ENCODE assay signal across 15 cellular contexts in the genomic region with DNA sequence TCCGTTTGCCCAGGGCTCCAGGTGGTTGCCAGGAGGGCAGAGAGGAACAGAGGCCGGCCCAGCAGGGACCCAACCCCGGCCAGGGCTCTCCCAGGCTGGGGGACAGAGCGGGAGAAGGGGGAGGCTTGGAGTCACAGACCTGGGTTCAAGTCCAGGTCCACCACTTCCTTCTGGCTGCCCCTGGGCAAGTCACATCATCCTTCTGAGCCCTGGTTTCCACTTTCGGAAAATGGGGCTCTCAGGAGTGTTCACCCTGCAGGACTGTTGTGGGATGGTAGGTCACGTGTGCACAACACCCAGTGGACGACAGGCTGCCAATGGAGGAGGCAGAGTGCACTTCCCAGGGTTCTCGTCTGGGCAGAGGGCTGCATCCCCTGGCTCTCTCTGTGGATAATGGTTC.
"Had no signal": no experiment of that assay in that cellular context is flagged by ENCODE, and none has a peak within 500 bp of the region (broad histone marks: within the 10 kb centered on the region; RNA-seq: fewer than 3 reads in every experiment).

No MANE protein-coding gene starts in this region.

- H3K27me3 ChIP-seq: brain microvascular endothelial cell, neural progenitor cell, ovary, upper lobe of left lung had no signal

- H3K9ac ChIP-seq: neural progenitor cell had no signal

- H3K9me3 ChIP-seq: left ventricle myocardium inferior, ovary, thoracic aorta, upper lobe of left lung had no signal

- H3K4me1 ChIP-seq: left ventricle myocardium inferior, neural progenitor cell, upper lobe of left lung had no signal

- H3K27ac ChIP-seq: brain microvascular endothelial cell, coronary artery, left ventricle myocardium inferior, neural progenitor cell, ovary, thoracic aorta, upper lobe of left lung had no signal

- ATAC-seq: stimulated activated naive B cell treated with anti-CD40 and anti-IgM and Interleukin-4, amounts not matched to agents 10 μg/mL and 1 μg/mL and 100 μg/mL, for 72 hours had no signal

- H3K4me3 Mint-ChIP-seq: activated T-helper 1 cell treated with anti-CD3 and anti-CD28 coated beads, Interleukin-12 subunit alpha, Interleukin-12 subunit beta, Interleukin-2, Interleukin-4 antibody, amounts not matched to agents 30 ng/mL and 10 ng/mL and 1 ng/mL, durations not matched to agents 14 hours and 24 hours and 36 hours; central memory CD8-positive, alpha-beta T cell; memory B cell; neural progenitor cell; stimulated activated naive B cell treated with anti-CD40 and anti-IgM and Interleukin-4, amounts not matched to agents 10 μg/mL and 1 μg/mL and 100 μg/mL, for 72 hours had no signal

- H3K36me3 ChIP-seq: brain microvascular endothelial cell, left ventricle myocardium inferior, neural progenitor cell, ovary, thoracic aorta, upper lobe of left lung had no signal

- DNase-seq: activated CD4-positive, alpha-beta T cell treated with anti-CD3 and anti-CD28 coated beads, Interleukin-2, amount 50 U/mL, for 48 hours; activated naive CD4-positive, alpha-beta T cell treated with Interleukin-2 at 50 U/mL for 16 hours; brain microvascular endothelial cell; left ventricle myocardium inferior; stimulated activated naive B cell treated with anti-CD40 and anti-IgM and Interleukin-4, amounts not matched to agents 10 μg/mL and 1 μg/mL and 100 μg/mL, for 72 hours had no signal

- H2AFZ ChIP-seq: neural progenitor cell had no signal

- H3K27ac Mint-ChIP-seq: activated T-helper 1 cell treated with anti-CD3 and anti-CD28 coated beads, Interleukin-12 subunit alpha, Interleukin-12 subunit beta, Interleukin-2, Interleukin-4 antibody, amounts not matched to agents 30 ng/mL and 10 ng/mL and 1 ng/mL, durations not matched to agents 14 hours and 24 hours and 36 hours; memory B cell; stimulated activated naive B cell treated with anti-CD40 and anti-IgM and Interleukin-4, amounts not matched to agents 10 μg/mL and 1 μg/mL and 100 μg/mL, for 72 hours had no signal

- FAIRE-seq: endometrium, frontal cortex had no signal

- H3K4me3 ChIP-seq: coronary artery, left ventricle myocardium inferior, neural progenitor cell, ovary, thoracic aorta, upper lobe of left lung had no signal

- H3K4me2 ChIP-seq: neural progenitor cell had no signal

- H3K4me1 Mint-ChIP-seq: central memory CD8-positive, alpha-beta T cell; memory B cell; stimulated activated naive B cell treated with anti-CD40 and anti-IgM and Interleukin-4, amounts not matched to agents 10 μg/mL and 1 μg/mL and 100 μg/mL, for 72 hours had no signal

- H3K9me3 Mint-ChIP-seq: activated T-helper 1 cell treated with anti-CD3 and anti-CD28 coated beads, Interleukin-12 subunit alpha, Interleukin-12 subunit beta, Interleukin-2, Interleukin-4 antibody, amounts not matched to agents 30 ng/mL and 10 ng/mL and 1 ng/mL, durations not matched to agents 14 hours and 24 hours and 36 hours; central memory CD8-positive, alpha-beta T cell; memory B cell; neural progenitor cell; stimulated activated naive B cell treated with anti-CD40 and anti-IgM and Interleukin-4, amounts not matched to agents 10 μg/mL and 1 μg/mL and 100 μg/mL, for 72 hours had no signal

- H3K36me3 Mint-ChIP-seq: memory B cell; neural progenitor cell; stimulated activated naive B cell treated with anti-CD40 and anti-IgM and Interleukin-4, amounts not matched to agents 10 μg/mL and 1 μg/mL and 100 μg/mL, for 72 hours had no signal
